In the genomic region with DNA sequence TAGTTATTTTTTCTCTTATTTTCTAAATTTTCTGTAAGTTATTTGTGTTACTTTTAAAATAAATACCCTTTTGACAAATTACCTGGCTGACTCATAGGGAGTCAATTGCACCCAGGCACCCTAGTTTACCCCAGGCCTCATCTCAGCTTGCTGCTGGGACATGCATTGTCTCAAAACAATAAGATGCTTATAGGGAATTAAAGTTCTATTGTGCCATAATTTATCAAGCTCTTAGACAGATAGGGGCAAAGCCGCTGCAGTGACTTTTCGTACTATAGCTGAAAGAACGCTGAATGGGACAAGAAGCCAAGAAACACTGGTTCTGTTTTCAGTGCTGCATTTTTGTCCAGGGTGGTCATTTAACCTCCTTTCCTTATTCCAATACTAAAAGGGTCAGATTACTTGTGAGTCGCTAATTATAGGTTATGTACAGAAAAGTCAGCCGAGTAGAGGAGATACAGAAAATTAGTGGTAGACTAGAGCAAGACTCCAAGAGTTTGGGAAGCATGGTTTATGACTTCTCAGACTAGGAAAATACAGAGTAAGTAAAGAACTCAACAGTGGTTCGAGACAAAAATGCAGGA, we compare ENCODE assay signal across 21 cellular contexts. TPM values are rescaled to one million over a fixed set of nuclear protein-coding genes. Genes with fewer than 3 reads are reported as not detected.
A peak's percentile ranks its signal among the peaks of the same experiment; 100 is the strongest.
DNase-seq lines count a peak whose midpoint lies in the region; ATAC-seq, FAIRE-seq and TF ChIP-seq lines count a peak whose summit lies in the region.
"Had no signal": no experiment of that assay in that cellular context is flagged by ENCODE, and none has a peak within 500 bp of the region (broad histone marks: within the 10 kb centered on the region; RNA-seq: fewer than 3 reads in every experiment).

No MANE protein-coding gene starts in this region.

- intact Hi-C loops in IMR-90 (cut with micrococcal nuclease), result loop anchor here (5.0 kb wide), 1 partner anchor 78 kb away; no protein-coding TSS in a partner anchor

- H4K8ac ChIP-seq in IMR-90 (ENCODE audit: low read depth in 2 of 2, low read length in 2 of 2), result no peak overlapping the region

- H2BK5ac ChIP-seq in IMR-90 (ENCODE audit: low read depth, low read length, poor library complexity, severe bottlenecking), result no peak overlapping the region

- H2AFZ ChIP-seq in IMR-90 (replicated peaks; ENCODE audit: low read length, poor library complexity) (peak overlapping the region; percentile 12), astrocyte (ENCODE audit: low read depth, low read length) (no peak overlapping the region), neural progenitor cell (replicated peaks) (no peak overlapping the region)

- no TSS peak for BruUV-seq in IMR-90 (replicated peaks; lab: Mats Ljungman, UMichigan)

- FAIRE-seq in astrocyte (lab: Jason Lieb, UNC), result no peak

- H3K56ac ChIP-seq in IMR-90 (ENCODE audit: extremely low read depth, insufficient read depth, low read length), result no peak overlapping the region

- H3K36me3 ChIP-seq in IMR-90 (ENCODE audit: control insufficient read depth, insufficient read depth, low read length) (no peaks in the 10 kb centered on the region), astrocyte (ENCODE audit: insufficient read depth, low read length) (no peaks in the 10 kb centered on the region), neural progenitor cell (no peaks in the 10 kb centered on the region)
- H3K36me3 ChIP-seq: SJSA1 had no signal

- in situ Hi-C loops in IMR-90 (cut with MboI; ENCODE audit: low sequenced_read_pairs), result no loop called here

- H2BK15ac ChIP-seq in IMR-90 (ENCODE audit: low read depth, low read length), result no peak overlapping the region

- H3K4me3 Mint-ChIP-seq in astrocyte (ENCODE audit: unreplicated experiment) (no peak overlapping the region), neural progenitor cell (no peak overlapping the region)
- H3K4me3 Mint-ChIP-seq: CD4-positive, CD25-positive, alpha-beta regulatory T cell; H9 had no signal

- CTCF ChIA-PET in IMR-90 (lab: Yijun Ruan, JAX), result no interaction called here

- no peak overlapping the region for H3K27ac ChIP-seq in IMR-90 (ENCODE audit: insufficient read depth, low read length)
- no peak overlapping the region for H3K27ac ChIP-seq in astrocyte (ENCODE audit: low read depth, low read length)
- H3K27ac ChIP-seq in neural progenitor cell, result no peak overlapping the region
- H3K27ac ChIP-seq: KMS-11, SJSA1 had no signal

- no peak overlapping the region for H2AK9ac ChIP-seq in IMR-90 (replicated peaks; ENCODE audit: low read depth, low read length, poor library complexity)

- no peak for TF ChIP-seq RAD21 in IMR-90 (IDR thresholded peaks at IDR 0.05; ENCODE audit: low read length)

- H3K18ac ChIP-seq in IMR-90 (ENCODE audit: low read depth, low read length), result no peak overlapping the region

- H3K9ac ChIP-seq in IMR-90 (ENCODE audit: low read depth, low read length) (no peak overlapping the region), astrocyte (ENCODE audit: low read length) (no peak overlapping the region), neural progenitor cell (no peak overlapping the region)
- H3K9ac ChIP-seq: KMS-11 had no signal

- no peak overlapping the region for H2BK120ac ChIP-seq in IMR-90 (ENCODE audit: low read depth, low read length)

- no peaks in the 10 kb centered on the region for H4K20me1 ChIP-seq in IMR-90 (ENCODE audit: insufficient read depth, low read length)
- no peaks in the 10 kb centered on the region for H4K20me1 ChIP-seq in astrocyte (ENCODE audit: insufficient read depth, low read length)
- no peaks in the 10 kb centered on the region for H4K20me1 ChIP-seq in neural progenitor cell (ENCODE audit: low read depth)

- H3K4me2 ChIP-seq in IMR-90 (ENCODE audit: low read depth, low read length) (no peak overlapping the region; the same call in 1 of the 2 replicates), astrocyte (ENCODE audit: low read length) (no peak overlapping the region), neural progenitor cell (peak overlapping the region; percentile 4)
- H3K4me2 ChIP-seq: KMS-11 had no signal

- TF ChIP-seq POLR2A in IMR-90 (IDR thresholded peaks at IDR 0.05; ENCODE audit: low read depth, low read length), result no peak

- no peak overlapping the region for H3K14ac ChIP-seq in IMR-90 (replicated peaks; ENCODE audit: low read depth, low read length)

- H3K9me3 ChIP-seq in IMR-90 (ENCODE audit: control insufficient read depth, insufficient read depth, low read length), result no peaks in the 10 kb centered on the region
- no peaks in the 10 kb centered on the region for H3K9me3 ChIP-seq in astrocyte (ENCODE audit: insufficient read depth, low read depth, low read length)
- H3K9me3 ChIP-seq in neural progenitor cell (ENCODE audit: low read depth), result no peaks in the 10 kb centered on the region
- H3K9me3 ChIP-seq: SJSA1 had no signal

- H3K4me1 Mint-ChIP-seq in astrocyte (ENCODE audit: low read depth, unreplicated experiment) (peaks cover 8% of the 10 kb centered on the region), neural progenitor cell (peaks cover 19% of the 10 kb centered on the region)

- H3K9me1 ChIP-seq in IMR-90 (ENCODE audit: insufficient read depth, low read length), result no peaks in the 10 kb centered on the region

- H3K79me1 ChIP-seq in IMR-90 (ENCODE audit: low read depth in 1 of 2, low read length in 2 of 2), result no peaks in the 10 kb centered on the region

- H3K27ac Mint-ChIP-seq in astrocyte (ENCODE audit: unreplicated experiment) (no peak overlapping the region), neural progenitor cell (no peak overlapping the region)
- H3K27ac Mint-ChIP-seq: CD4-positive, CD25-positive, alpha-beta regulatory T cell; H9 had no signal

- H3K36me3 Mint-ChIP-seq in astrocyte (ENCODE audit: low read depth, unreplicated experiment) (no peaks in the 10 kb centered on the region), neural progenitor cell (no peaks in the 10 kb centered on the region)
- H3K36me3 Mint-ChIP-seq: CD4-positive, CD25-positive, alpha-beta regulatory T cell had no signal

- H3K27me3 Mint-ChIP-seq in astrocyte (ENCODE audit: low read depth, unreplicated experiment), result no peaks in the 10 kb centered on the region
- H3K27me3 Mint-ChIP-seq in neural progenitor cell (ENCODE audit: insufficient read depth, low read depth), result peaks cover 7% of the 10 kb centered on the region

- ATAC-seq in IMR-90 (ENCODE audit: low read depth) (peak; percentile 33; the same call in 1 of the 2 replicates), GM19467 (IDR thresholded peaks at IDR 0.05; ENCODE audit: unreplicated experiment) (no peak)

- H3K4me1 ChIP-seq in IMR-90 (ENCODE audit: control insufficient read depth, insufficient read depth, low read length) (peaks cover 11% of the 10 kb centered on the region; the same call in 1 of the 2 replicates), astrocyte (ENCODE audit: insufficient read depth, low read length) (no peaks in the 10 kb centered on the region), neural progenitor cell (peaks cover 21% of the 10 kb centered on the region)

- no peak overlapping the region for H3K4me3 ChIP-seq in IMR-90 (ENCODE audit: insufficient read depth, low read depth, low read length)
- H3K4me3 ChIP-seq in astrocyte (ENCODE audit: insufficient read depth, low read depth, low read length), result no peak overlapping the region
- H3K4me3 ChIP-seq in neural progenitor cell, result no peak overlapping the region
- H3K4me3 ChIP-seq: SJSA1 had no signal

- no peak overlapping the region for H3K23ac ChIP-seq in IMR-90 (ENCODE audit: low read depth, low read length)

- no peak overlapping the region for H2BK20ac ChIP-seq in IMR-90 (ENCODE audit: low read depth, low read length)

- dilution Hi-C loops in IMR-90 (cut with HindIII; ENCODE audit: low sequenced_read_pairs, unreplicated experiment), result no loop called here

- H3K9me3 Mint-ChIP-seq in astrocyte (ENCODE audit: unreplicated experiment) (no peaks in the 10 kb centered on the region), neural progenitor cell (no peaks in the 10 kb centered on the region)
- H3K9me3 Mint-ChIP-seq: CD4-positive, CD25-positive, alpha-beta regulatory T cell; H9 had no signal

- no peak overlapping the region for H4K5ac ChIP-seq in IMR-90 (ENCODE audit: low read depth, low read length)

- no CpG with 5 or more reads among the region's 6 CpGs for WGBS in IMR-90 (ENCODE audit: extremely low coverage in 2 of 2, insufficient read length in 1 of 2), 2 experiments

- no peak overlapping the region for H4K91ac ChIP-seq in IMR-90 (ENCODE audit: insufficient read depth, low read depth, low read length)

- POLR2A ChIA-PET in IMR-90 (lab: Charles Lee; ENCODE audit: unreplicated experiment), result no interaction called here

- no peaks in the 10 kb centered on the region for H3K27me3 ChIP-seq in IMR-90 (ENCODE audit: control insufficient read depth, insufficient read depth, low read length)
- no peaks in the 10 kb centered on the region for H3K27me3 ChIP-seq in astrocyte (ENCODE audit: insufficient read depth, low read length)
- H3K27me3 ChIP-seq in neural progenitor cell, result no peaks in the 10 kb centered on the region
- H3K27me3 ChIP-seq: SJSA1 had no signal

- no peak for TF ChIP-seq CTCF in IMR-90 (conservative IDR thresholded peaks at IDR 0.05; ENCODE audit: low read depth, low read length)
- TF ChIP-seq CTCF in astrocyte (IDR thresholded peaks at IDR 0.05; ENCODE audit: insufficient read depth, low read depth, low read length), result no peak
- no peak for TF ChIP-seq CTCF in neural progenitor cell (IDR thresholded peaks at IDR 0.05)

- no peak overlapping the region for H3K4ac ChIP-seq in IMR-90 (ENCODE audit: low read depth, low read length)

- DNase-seq in ELR (ENCODE audit: low read depth) (peak; percentile 11), IMR-90 (peak; percentile 64), astrocyte (ENCODE audit: low read depth) (peak; percentile 35), neural progenitor cell (ENCODE audit: low spot score) (peak; percentile 31), DMS 273 treated with DMSO at 0.1 percent for 48 hours (lab: John Stamatoyannopoulos, UW) (no peak)
- DNase-seq in activated CD8-positive, alpha-beta memory T cell treated with anti-CD3 and anti-CD28 coated beads for 24 hours, result no peak
- DNase-seq: ACHN; Calu3; CD4-positive, CD25-positive, alpha-beta regulatory T cell; DND-41; H9; MM.1S; NCI-H1105; NCI-H1930; NCI-H510A treated with DMSO at 0.1 percent for 48 hours; NK-92 treated with Interleukin-12 subunit alpha and Interleukin-12 subunit beta, amount 100 ng/mL, for 24 hours; OCI-M1; SW 1271 had no signal

- H3F3A ChIP-seq in neural progenitor cell (ENCODE audit: low read depth), result no peaks in the 10 kb centered on the region

- H3K79me2 ChIP-seq in astrocyte (ENCODE audit: insufficient read depth, low read length) (no peaks in the 10 kb centered on the region), neural progenitor cell (ENCODE audit: low read depth) (no peaks in the 10 kb centered on the region)

- H2AK5ac ChIP-seq in IMR-90 (ENCODE audit: low read depth, low read length), result no peak overlapping the region

RNA-seq across cellular contexts. Expression of gene EXD1, which starts 50.3 kb away (rescaled TPM):
- total RNA-seq in IMR-90 (2012; rRNA removed) (not detected in 2 replicates), astrocyte (0.07 TPM in 1 of 2 replicates, not detected in the other), neural progenitor cell (ENCODE audit: low replicate concordance) (0.06 and 0.41 TPM in 2 replicates)
- polyA plus RNA-seq in IMR-90 (2012; rRNA removed), result not detected in 2 replicates
- polyA plus RNA-seq in IMR-90 (2012; cell fraction: cytosol; rRNA removed), result not detected in 2 replicates
- polyA plus RNA-seq in IMR-90 (2012; cell fraction: nucleus; rRNA removed; ENCODE audit: low replicate concordance), result not detected in 2 replicates
- total RNA-seq: Calu3; CD4-positive, CD25-positive, alpha-beta regulatory T cell; H9; SJSA1 had no signal
- polyA plus RNA-seq: CD4-positive, CD25-positive, alpha-beta regulatory T cell had no signal

RNA-seq across cellular contexts. Expression of gene CHP1, which starts 50.8 kb away (rescaled TPM):
- 94.2 and 96.1 TPM in 2 replicates for total RNA-seq in IMR-90 (2012; rRNA removed)
- 34.0 and 39.2 TPM in 2 replicates for polyA plus RNA-seq in IMR-90 (2012; rRNA removed)
- polyA plus RNA-seq in IMR-90 (2012; cell fraction: cytosol; rRNA removed), result 16.2 and 16.7 TPM in 2 replicates
- polyA plus RNA-seq in IMR-90 (2012; cell fraction: nucleus; rRNA removed; ENCODE audit: low replicate concordance), result 5.0 and 14.9 TPM in 2 replicates
- 84.1 and 101 TPM in 2 replicates for total RNA-seq in astrocyte
- 133 and 144 TPM in 2 replicates for total RNA-seq in neural progenitor cell (ENCODE audit: low replicate concordance)

Comparison
In these comparisons a context has a peak if more than half of its experiments do, and no peak if none do; other contexts are left out.
1. DNase-seq: peak in ELR (single experiment), IMR-90 (single experiment), astrocyte (single experiment) and neural progenitor cell (single experiment); none in activated CD8-positive, alpha-beta memory T cell treated with anti-CD3 and anti-CD28 coated beads for 24 hours (single experiment) and DMS 273 treated with DMSO at 0.1 percent for 48 hours (single experiment).